8 cellular contexts compared by ENCODE assay signal in genomic region chrX:149825424-149825823, GRCh38. TPM values are rescaled to one million over a fixed set of nuclear protein-coding genes. Genes with fewer than 3 reads are reported as not detected.
DNase-seq lines count a peak whose midpoint lies in the region; ATAC-seq, FAIRE-seq and TF ChIP-seq lines count a peak whose summit lies in the region.

No MANE protein-coding gene starts in this region.

- FAIRE-seq in small intestine (lab: Jason Lieb, UNC), result no peak

- H2BK15ac ChIP-seq in H9 (ENCODE audit: low read depth, low read length), result no peak overlapping the region

- no peak for ATAC-seq in psoas muscle

- H3K27me3 ChIP-seq in A673 (replicated peaks; ENCODE audit: insufficient read depth, low read depth, low read length, poor library complexity) (no peaks in the 10 kb centered on the region), H9 (ENCODE audit: insufficient read depth, low read length) (no peaks in the 10 kb centered on the region), testis (no peaks in the 10 kb centered on the region), small intestine (ENCODE audit: control insufficient read depth in 2 of 2, insufficient read depth in 2 of 2, low read length in 2 of 2) (no peaks in the 10 kb centered on the region), psoas muscle (ENCODE audit: insufficient read depth in 3 of 3, low read length in 2 of 3) (peaks cover 0 to 12% (median 3%) of the 10 kb centered on the region in 3 donors)

- TF ChIP-seq POLR2A in testis (IDR thresholded peaks at IDR 0.05), result no peak

- CTCF ChIA-PET in A673 (lab: Charles Lee), result no interaction called here

- H3K79me1 ChIP-seq in H9 (ENCODE audit: insufficient read depth, low read depth, low read length, poor library complexity, severe bottlenecking), result no peaks in the 10 kb centered on the region

- no peak overlapping the region for H3K4ac ChIP-seq in H9 (ENCODE audit: low read depth, low read length)

- H3K36me3 ChIP-seq in A673 (ENCODE audit: insufficient read depth, low read length, poor library complexity, severe bottlenecking) (no peaks in the 10 kb centered on the region), testis (ENCODE audit: low read depth, missing control alignments) (no peaks in the 10 kb centered on the region), small intestine (ENCODE audit: control insufficient read depth in 2 of 2, insufficient read depth in 2 of 2, low read length in 2 of 2) (no peaks in the 10 kb centered on the region), psoas muscle (ENCODE audit: insufficient read depth in 1 of 2, low read depth in 1 of 2) (no peaks in the 10 kb centered on the region)

- no peak overlapping the region for H3K9ac ChIP-seq in H9 (ENCODE audit: extremely low read depth, insufficient read length, low read length)

- H4K5ac ChIP-seq in H9 (ENCODE audit: insufficient read length, low read depth, low read length), result no peak overlapping the region

- H3K9me3 ChIP-seq in A673 (ENCODE audit: low read depth, low read length, poor library complexity, severe bottlenecking) (no peaks in the 10 kb centered on the region), H9 (ENCODE audit: control insufficient read depth, low read depth, low read length) (peaks cover 8% of the 10 kb centered on the region), testis (no peaks in the 10 kb centered on the region), small intestine (ENCODE audit: control insufficient read depth, low read depth) (no peaks in the 10 kb centered on the region), psoas muscle (no peaks in the 10 kb centered on the region)

- no CpG with 5 or more reads among the region's 3 CpGs for WGBS in H9 (ENCODE audit: extremely low coverage, insufficient read length, low lambda C conversion rate)
- 21 to 35% methylated on average over 2 to 3 of the region's 3 CpGs for WGBS in testis, 2 donors
- WGBS in small intestine, 3 donors, result 3 to 6% (median 5%) methylated on average over 3 of the region's 3 CpGs
- WGBS in psoas muscle, 3 donors, result 6 to 11% (median 8%) methylated on average over 3 of the region's 3 CpGs

- intact Hi-C loops in A673 (cut with micrococcal nuclease; ENCODE audit: unreplicated experiment) (no loop called here), testis (cut with DNase I; ENCODE audit: low total_unique reads) (no loop called here), psoas muscle (cut with DNase I) (no loop called here)

- H3K23me2 ChIP-seq in H9 (ENCODE audit: insufficient read length, low read depth, low read length, poor library complexity, severe bottlenecking), result peaks cover 3% of the 10 kb centered on the region

- H3K4me1 Mint-ChIP-seq in H9, result peaks cover 36 to 39% of the 10 kb centered on the region in 2 experiments

- peaks cover 8 to 13% (median 8%) of the 10 kb centered on the region in 3 experiments for H3K36me3 Mint-ChIP-seq in H9 (ENCODE audit: insufficient read depth in 1 of 3, low read depth in 3 of 3)

- H3K56ac ChIP-seq in H9 (ENCODE audit: insufficient read length, low read depth, low read length), result no peak overlapping the region

- no peaks in the 10 kb centered on the region for H4K20me1 ChIP-seq in H9 (ENCODE audit: control insufficient read depth, insufficient read depth, insufficient read length)

- no peak overlapping the region for H2AFZ ChIP-seq in H9 (ENCODE audit: low read length)

- H3K18ac ChIP-seq in H9 (ENCODE audit: insufficient read length, low read depth, low read length), result no peak overlapping the region

- H3K4me1 ChIP-seq in A673 (ENCODE audit: insufficient read depth, low read length, poor library complexity, severe bottlenecking) (no peaks in the 10 kb centered on the region), H9 (ENCODE audit: insufficient read depth, low read length) (peaks cover 2% of the 10 kb centered on the region; the same call in 1 of the 2 replicates), testis (no peaks in the 10 kb centered on the region), small intestine (ENCODE audit: control insufficient read depth in 2 of 2, insufficient read depth in 1 of 2, low read depth in 1 of 2, low read length in 1 of 2) (no peaks in the 10 kb centered on the region), psoas muscle (no peaks in the 10 kb centered on the region)

- no peak overlapping the region for H2BK5ac ChIP-seq in H9 (ENCODE audit: insufficient read length, low read length)

- no peak overlapping the region for H3K4me2 ChIP-seq in H9 (ENCODE audit: insufficient read depth, insufficient read length, low read length)

- H2BK12ac ChIP-seq in H9 (ENCODE audit: insufficient read length, low read depth, low read length), result no peak overlapping the region

- no peak overlapping the region for H2BK120ac ChIP-seq in H9 (ENCODE audit: low read depth, low read length, poor library complexity, severe bottlenecking)

- POLR2A ChIA-PET in A673 (lab: Charles Lee; ENCODE audit: low non-redundant PET), result no interaction called here

- no peak overlapping the region for H3K27ac Mint-ChIP-seq in H9

- H4K8ac ChIP-seq in H9 (replicated peaks; ENCODE audit: insufficient read length, low read depth, low read length), result no peak overlapping the region

- DNase-seq in A673 (ENCODE audit: low spot score), result peak; percentile 53
- DNase-seq in H9, result peak; percentile 68
- peak; percentile 2 for DNase-seq in fibroblast of mammary gland (ENCODE audit: low read depth)
- DNase-seq in testis, result peak; percentile 16
- no peak for DNase-seq in NCI-H446 treated with DMSO at 0.1 percent for 48 hours (lab: John Stamatoyannopoulos, UW)
- DNase-seq in small intestine, result no peak
- no peak for DNase-seq in psoas muscle

- no peak overlapping the region for H3T11ph ChIP-seq in H9 (ENCODE audit: low read length)

- no peak overlapping the region for H3K4me3 ChIP-seq in A673 (ENCODE audit: low read depth, low read length, poor library complexity, severe bottlenecking)
- no peak overlapping the region for H3K4me3 ChIP-seq in WI38 (ENCODE audit: low read depth, low read length)
- no peak overlapping the region for H3K4me3 ChIP-seq in fibroblast of mammary gland (ENCODE audit: control insufficient read depth, low read depth, low read length)
- H3K4me3 ChIP-seq in testis, result no peak overlapping the region
- no peak overlapping the region for H3K4me3 ChIP-seq in small intestine (ENCODE audit: low read depth in 1 of 2, low read length in 2 of 2)
- H3K4me3 ChIP-seq in psoas muscle, result no peak overlapping the region

- H2BK20ac ChIP-seq in H9 (ENCODE audit: low read depth, low read length, poor library complexity, severe bottlenecking), result no peak overlapping the region

- H3K4me3 Mint-ChIP-seq in H9, result no peak overlapping the region

- TF ChIP-seq CTCF in A673 (conservative IDR thresholded peaks at IDR 0.05; ENCODE audit: low read depth, low read length) (peak; percentile 54), H9 (conservative IDR thresholded peaks at IDR 0.05) (peak; percentile 62), WI38 (IDR thresholded peaks at IDR 0.05; ENCODE audit: low read depth, low read length) (0 out of 2 replicates have a peak, but pooled peaks have one; percentile 10), fibroblast of mammary gland (conservative IDR thresholded peaks at IDR 0.05; ENCODE audit: control insufficient read depth, insufficient read depth, low read depth, low read length) (peak; percentile 21), testis (IDR thresholded peaks at IDR 0.05) (no peak), psoas muscle (IDR thresholded peaks at IDR 0.05) (no peak)

- no peak overlapping the region for H3K23ac ChIP-seq in H9 (ENCODE audit: insufficient read length, low read depth, low read length)

- H3K79me2 ChIP-seq in H9 (ENCODE audit: insufficient read depth, low read length), result no peaks in the 10 kb centered on the region

- H3K27ac ChIP-seq in A673 (ENCODE audit: low read depth, low read length, poor library complexity, severe bottlenecking) (no peak overlapping the region), H9 (ENCODE audit: insufficient read length, low read depth, low read length) (no peak overlapping the region), testis (no peak overlapping the region), small intestine (ENCODE audit: low read depth in 1 of 2, low read length in 1 of 2) (no peak overlapping the region), psoas muscle (no peak overlapping the region)

- peaks cover 65 to 80% of the 10 kb centered on the region in 2 experiments for H3K9me3 Mint-ChIP-seq in H9

- peaks cover 1% of the 10 kb centered on the region; the same call in 1 of the 2 replicates for H3K27me3 Mint-ChIP-seq in H9 (ENCODE audit: low read depth)

- no peak overlapping the region for H4K91ac ChIP-seq in H9 (ENCODE audit: insufficient read length, low read depth, low read length)

- no TSS peak for BruUV-seq in A673 (replicated peaks; lab: Mats Ljungman, UMichigan)

- no peak overlapping the region for H2AK5ac ChIP-seq in H9 (ENCODE audit: insufficient read length, low read length)

- H3K14ac ChIP-seq in H9 (ENCODE audit: insufficient read depth, low read length), result no peak overlapping the region

RNA-seq across cellular contexts. Expression of gene MAGEA9, which starts 43.7 kb away (rescaled TPM):
- total RNA-seq in A673 (2021) (not detected in 2 replicates), H9 (2021) (0.28 TPM in 1 of 2 replicates, not detected in the other), testis (not detected), psoas muscle (not detected)
- polyA plus RNA-seq in testis (ENCODE audit: insufficient read depth, low read depth, low replicate concordance) (6.4 TPM), small intestine (not detected), psoas muscle (not detected)

RNA-seq across cellular contexts. Expression of gene HSFX1, which starts 51.6 kb away (rescaled TPM):
- total RNA-seq in A673 (2021) (1.2 and 1.4 TPM in 2 replicates), H9 (2021) (0.50 and 0.55 TPM in 2 replicates), testis (1 to 10 TPM; 4.0 to 9.8 TPM), psoas muscle (1 to 10 TPM in 2 of 4 donors, under 1 TPM in 2; 0.64 to 2.2 (median 0.91) TPM)
- polyA plus RNA-seq in testis (ENCODE audit: insufficient read depth, low read depth, low replicate concordance) (1.3 TPM), small intestine (under 1 TPM in 1 of 3 donors, not detected in 2; 0.37 TPM), psoas muscle (under 1 TPM; 0.31 to 0.69 (median 0.39) TPM)

RNA-seq across cellular contexts. Expression of gene MAGEA8, which starts 55.6 kb away (rescaled TPM):
- total RNA-seq in A673 (2021), result not detected in 2 replicates
- not detected in 2 replicates for total RNA-seq in H9 (2021)
- 1 to 10 TPM; 1.1 to 2.0 TPM for total RNA-seq in testis
- polyA plus RNA-seq in testis (ENCODE audit: insufficient read depth, low read depth, low replicate concordance), result 2.9 TPM
- not detected for polyA plus RNA-seq in small intestine
- not detected for total RNA-seq in psoas muscle
- not detected for polyA plus RNA-seq in psoas muscle

Comparison
In these comparisons a context has a peak if more than half of its experiments do, and no peak if none do; other contexts are left out.
1. DNase-seq: peak in A673 (single experiment), H9 (single experiment), fibroblast of mammary gland (single experiment) and testis (single experiment); none in NCI-H446 treated with DMSO at 0.1 percent for 48 hours (single experiment), small intestine (single experiment) and psoas muscle (0 of 2).
2. CTCF ChIP-seq: peak in A673 (single experiment), H9 (single experiment), WI38 (single experiment) and fibroblast of mammary gland (single experiment); none in testis (0 of 3) and psoas muscle (single experiment).